ENCODE assay signal across 20 cellular contexts in the genomic region with DNA sequence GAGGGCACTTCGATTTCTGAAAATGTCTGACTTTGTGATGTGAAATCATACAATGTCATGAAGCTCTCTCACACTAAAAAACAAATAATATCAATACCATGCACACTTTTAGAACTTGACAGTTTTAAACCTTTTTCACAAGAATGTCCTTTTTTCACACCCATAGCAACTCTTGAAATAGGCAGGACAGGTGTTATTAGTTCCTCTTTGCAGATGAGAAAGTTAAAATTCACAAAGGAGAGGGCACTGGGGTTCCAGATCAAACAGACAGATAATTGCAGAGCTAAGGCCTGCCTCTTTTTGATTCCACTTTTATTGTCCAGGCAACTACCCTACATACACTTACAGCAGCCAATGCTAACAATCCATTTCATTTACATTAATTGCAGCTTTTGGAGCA.
DNase-seq lines count a peak whose midpoint lies in the region; ATAC-seq and TF ChIP-seq lines count a peak whose summit lies in the region.
"Had no signal": no experiment of that assay in that cellular context is flagged by ENCODE, and none has a peak within 500 bp of the region (broad histone marks: within the 10 kb centered on the region; RNA-seq: fewer than 3 reads in every experiment).

No MANE protein-coding gene starts in this region.

- DNase-seq in NCI-H146 treated with DMSO at 0.1 percent for 48 hours (lab: John Stamatoyannopoulos, UW; ENCODE audit: unreplicated experiment) = peak; percentile 79
- DNase-seq in immature natural killer cell = no peak
- DNase-seq in GM13977 (ENCODE audit: low spot score) = no peak
- no peak for DNase-seq in mucosa of gallbladder (ENCODE audit: low spot score)
- no peak for DNase-seq in hepatic stellate cell (ENCODE audit: low spot score)
- DNase-seq: activated CD4-positive, alpha-beta T cell treated with anti-CD3 and anti-CD28 coated beads, Interleukin-2, amount 50 U/mL, for 48 hours; activated naive CD8-positive, alpha-beta T cell treated with anti-CD3 and anti-CD28 coated beads for 36 hours; activated T-cell treated with anti-CD3 and anti-CD28 coated beads, Interleukin-2, amount 50 U/mL, for 4 hours; foreskin melanocyte; left cardiac atrium; retina; stimulated activated CD4-positive, alpha-beta T cell treated with anti-CD3 and anti-CD28 coated beads, Interleukin-12 subunit alpha, Interleukin-12 subunit beta, amount 100 ng/mL, for 4 hours; upper lobe of right lung had no signal

- no peaks in the 10 kb centered on the region for H3K9me3 Mint-ChIP-seq in immature natural killer cell
- H3K9me3 Mint-ChIP-seq: activated T-cell treated with anti-CD3 and anti-CD28 coated beads, Interleukin-2, amount 50 U/mL, for 4 hours; brain; mesothelial cell of epicardium; stimulated activated naive CD8-positive, alpha-beta T cell treated with anti-CD3 and anti-CD28 coated beads, Interleukin-15, Interleukin-2, amounts not matched to agents 100 ng/mL and 50 ng/mL, for 24 hours had no signal

- in situ Hi-C loops in GM13977 (cut with MboI; ENCODE audit: low pct_unique_long_range_greater_than_20kb, low sequenced_read_pairs, unreplicated experiment) = no loop called here

- H3K4me3 Mint-ChIP-seq in immature natural killer cell = no peak overlapping the region
- H3K4me3 Mint-ChIP-seq: activated naive CD8-positive, alpha-beta T cell treated with anti-CD3 and anti-CD28 coated beads for 36 hours; activated T-cell treated with anti-CD3 and anti-CD28 coated beads, Interleukin-2, amount 50 U/mL, for 4 hours; brain; dendritic cell treated with granulocyte-macrophage colony-stimulating factor and Interleukin-4, amounts not matched to agents 40 ng/mL and 50 ng/mL, for 4 days; mesothelial cell of epicardium; stimulated activated naive CD8-positive, alpha-beta T cell treated with anti-CD3 and anti-CD28 coated beads, Interleukin-15, Interleukin-2, amounts not matched to agents 100 ng/mL and 50 ng/mL, for 24 hours had no signal

- peaks cover 65 to 87% of the 10 kb centered on the region in 2 donors for H3K4me1 Mint-ChIP-seq in immature natural killer cell

- TF ChIP-seq CTCF in GM13977 (IDR thresholded peaks at IDR 0.05; ENCODE audit: extremely low read depth, insufficient read depth, missing control alignments) = no peak

- H3K36me3 Mint-ChIP-seq in immature natural killer cell = peaks cover 9 to 17% (median 13%) of the 10 kb centered on the region in 3 donors

- peaks cover 0 to 3% (median 2%) of the 10 kb centered on the region in 3 donors for H3K27me3 Mint-ChIP-seq in immature natural killer cell (ENCODE audit: low read depth in 3 of 3)
- H3K27me3 Mint-ChIP-seq: activated naive CD8-positive, alpha-beta T cell treated with anti-CD3 and anti-CD28 coated beads for 36 hours; brain; dendritic cell treated with granulocyte-macrophage colony-stimulating factor and Interleukin-4, amounts not matched to agents 40 ng/mL and 50 ng/mL, for 4 days; stimulated activated naive CD8-positive, alpha-beta T cell treated with anti-CD3 and anti-CD28 coated beads, Interleukin-15, Interleukin-2, amounts not matched to agents 100 ng/mL and 50 ng/mL, for 24 hours had no signal

- ATAC-seq in GM18867 (IDR thresholded peaks at IDR 0.05; ENCODE audit: unreplicated experiment) (peak; percentile 77), GM21786 (IDR thresholded peaks at IDR 0.05; ENCODE audit: unreplicated experiment) (peak; percentile 66), HG02678 (IDR thresholded peaks at IDR 0.05; ENCODE audit: unreplicated experiment) (no peak)
- ATAC-seq: activated T-cell treated with anti-CD3 and anti-CD28 coated beads, Interleukin-2, amount 50 U/mL, for 4 hours; left cardiac atrium; upper lobe of right lung had no signal

- peak overlapping the region in 5 of 6 donors; percentile 15 to 65 (median 49) for H3K27ac Mint-ChIP-seq in immature natural killer cell
- H3K27ac Mint-ChIP-seq: dendritic cell treated with granulocyte-macrophage colony-stimulating factor and Interleukin-4, amounts not matched to agents 40 ng/mL and 50 ng/mL, for 4 days; mesothelial cell of epicardium; stimulated activated naive CD8-positive, alpha-beta T cell treated with anti-CD3 and anti-CD28 coated beads, Interleukin-15, Interleukin-2, amounts not matched to agents 100 ng/mL and 50 ng/mL, for 24 hours had no signal
